Comparison of ENCODE assay signal across 9 cellular contexts in genomic region chr3:50303038-50303815, GRCh38. TPM values are rescaled to one million over a fixed set of nuclear protein-coding genes. Genes with fewer than 3 reads are reported as not detected.
DNase-seq lines count a peak whose midpoint lies in the region; ATAC-seq and TF ChIP-seq lines count a peak whose summit lies in the region.
"Had no signal": no experiment of that assay in that cellular context is flagged by ENCODE, and none has a peak within 500 bp of the region (broad histone marks: within the 10 kb centered on the region; RNA-seq: fewer than 3 reads in every experiment).

TSS of gene HYAL1 (minus strand) at chr3:50303574. CDS start at chr3:50302956, 618 bp downstream.

- no peak within 1 kb of the TSS for H3K27ac Mint-ChIP-seq in activated T-helper 1 cell treated with anti-CD3 and anti-CD28 coated beads, Interleukin-12 subunit alpha, Interleukin-12 subunit beta, Interleukin-2, Interleukin-4 antibody, amounts not matched to agents 30 ng/mL and 10 ng/mL and 1 ng/mL, durations not matched to agents 14 hours and 24 hours and 36 hours

- H3K27ac ChIP-seq in coronary artery (peak within 1 kb of the TSS; percentile 23 to 81), subcutaneous abdominal adipose tissue (ENCODE audit: low read depth, low read length) (peak within 1 kb of the TSS; percentile 57)

- ATAC-seq in left colon (peak; percentile 11), HG03095 (IDR thresholded peaks at IDR 0.05; ENCODE audit: unreplicated experiment) (no peak)

- no peaks in the 10 kb centered on the region for H3K9me3 ChIP-seq in subcutaneous abdominal adipose tissue (ENCODE audit: control insufficient read depth in 5 of 5, low read length in 5 of 5)

- peaks cover 14 to 46% (median 37%) of the 10 kb centered on the region in 5 donors for H3K4me1 ChIP-seq in subcutaneous abdominal adipose tissue (ENCODE audit: control insufficient read depth in 5 of 5, insufficient read depth in 5 of 5, low read length in 5 of 5)

- no peak for TF ChIP-seq CTCF in coronary artery (IDR thresholded peaks at IDR 0.05)

- H3K4me3 ChIP-seq in coronary artery: peak within 1 kb of the TSS; percentile 48
- peak within 1 kb of the TSS in 4 of 5 donors; percentile 38 to 51 (median 46) for H3K4me3 ChIP-seq in subcutaneous abdominal adipose tissue (ENCODE audit: low read depth in 1 of 5, low read length in 5 of 5)

- H3K9me3 Mint-ChIP-seq in activated T-helper 1 cell treated with anti-CD3 and anti-CD28 coated beads, Interleukin-12 subunit alpha, Interleukin-12 subunit beta, Interleukin-2, Interleukin-4 antibody, amounts not matched to agents 30 ng/mL and 10 ng/mL and 1 ng/mL, durations not matched to agents 14 hours and 24 hours and 36 hours: no peaks in the 10 kb centered on the region

- no peaks in the 10 kb centered on the region for H3K36me3 ChIP-seq in subcutaneous abdominal adipose tissue (ENCODE audit: control insufficient read depth in 5 of 5, insufficient read depth in 5 of 5, low read length in 5 of 5)

- H3K36me3 Mint-ChIP-seq in activated T-helper 1 cell treated with anti-CD3 and anti-CD28 coated beads, Interleukin-12 subunit alpha, Interleukin-12 subunit beta, Interleukin-2, Interleukin-4 antibody, amounts not matched to agents 30 ng/mL and 10 ng/mL and 1 ng/mL, durations not matched to agents 14 hours and 24 hours and 36 hours (ENCODE audit: low read depth): no peaks in the 10 kb centered on the region

- H3K4me3 Mint-ChIP-seq in activated T-helper 1 cell treated with anti-CD3 and anti-CD28 coated beads, Interleukin-12 subunit alpha, Interleukin-12 subunit beta, Interleukin-2, Interleukin-4 antibody, amounts not matched to agents 30 ng/mL and 10 ng/mL and 1 ng/mL, durations not matched to agents 14 hours and 24 hours and 36 hours: no peak within 1 kb of the TSS

- peak within 1 kb of the TSS in 2 of 5 donors; percentile 60 to 66 for H3K9ac ChIP-seq in subcutaneous abdominal adipose tissue (ENCODE audit: low read length in 5 of 5)

- no peaks in the 10 kb centered on the region for H3K27me3 ChIP-seq in subcutaneous abdominal adipose tissue (ENCODE audit: control insufficient read depth in 5 of 5, insufficient read depth in 4 of 5, low read length in 5 of 5)

- DNase-seq in NCI-H82 (lab: John Stamatoyannopoulos, UW) (peak; percentile 86), coronary artery (ENCODE audit: low spot score) (peak; percentile 82), left colon (peak; percentile 61 to 79), NCI-H526 (lab: John Stamatoyannopoulos, UW) (no peak)
- no peak for DNase-seq in activated T-helper 1 cell treated with anti-CD3 and anti-CD28 coated beads, Interleukin-12 subunit alpha, Interleukin-12 subunit beta, Interleukin-2, Interleukin-4 antibody, amounts not matched to agents 30 ng/mL and 10 ng/mL and 1 ng/mL, durations not matched to agents 14 hours and 24 hours and 36 hours (ENCODE audit: low spot score)
- DNase-seq in stimulated activated CD4-positive, alpha-beta T cell treated with anti-CD3 and anti-CD28 coated beads, Interleukin-1b, Interleukin-23, amount 100 ng/mL, for 48 hours: no peak
- DNase-seq: SIG-M5 had no signal

- intact Hi-C loops in left colon (cut with DNase I, micrococcal nuclease): no loop called here
- intact Hi-C loops in activated T-helper 1 cell treated with anti-CD3 and anti-CD28 coated beads, Interleukin-12 subunit alpha, Interleukin-12 subunit beta, Interleukin-2, Interleukin-4 antibody, amounts not matched to agents 30 ng/mL and 10 ng/mL and 1 ng/mL, durations not matched to agents 14 hours and 24 hours and 36 hours (cut with micrococcal nuclease): no loop called here

- H3K4me1 Mint-ChIP-seq in activated T-helper 1 cell treated with anti-CD3 and anti-CD28 coated beads, Interleukin-12 subunit alpha, Interleukin-12 subunit beta, Interleukin-2, Interleukin-4 antibody, amounts not matched to agents 30 ng/mL and 10 ng/mL and 1 ng/mL, durations not matched to agents 14 hours and 24 hours and 36 hours (ENCODE audit: low read depth): peaks cover 11% of the 10 kb centered on the region

- peaks cover 1% of the 10 kb centered on the region for H3K27me3 Mint-ChIP-seq in activated T-helper 1 cell treated with anti-CD3 and anti-CD28 coated beads, Interleukin-12 subunit alpha, Interleukin-12 subunit beta, Interleukin-2, Interleukin-4 antibody, amounts not matched to agents 30 ng/mL and 10 ng/mL and 1 ng/mL, durations not matched to agents 14 hours and 24 hours and 36 hours (ENCODE audit: insufficient read depth)

RNA-seq across cellular contexts. Expression of gene HYAL1, which starts in this region (rescaled TPM):
- total RNA-seq in left colon: 10 to 100 TPM in 1 of 2 donors, 1 to 10 TPM in 1; 6.9 to 16.4 TPM
- 0.12 and 0.36 TPM in 2 replicates for total RNA-seq in activated T-helper 1 cell treated with anti-CD3 and anti-CD28 coated beads, Interleukin-12 subunit alpha, Interleukin-12 subunit beta, Interleukin-2, Interleukin-4 antibody, amounts not matched to agents 30 ng/mL and 10 ng/mL and 1 ng/mL, durations not matched to agents 14 hours and 24 hours and 36 hours

Comparison
In these comparisons a context has a peak if more than half of its experiments do, and no peak if none do; other contexts are left out.
1. DNase-seq: peak in NCI-H82 (single experiment), coronary artery (single experiment) and left colon (2 of 2); none in activated T-helper 1 cell treated with anti-CD3 and anti-CD28 coated beads, Interleukin-12 subunit alpha, Interleukin-12 subunit beta, Interleukin-2, Interleukin-4 antibody, amounts not matched to agents 30 ng/mL and 10 ng/mL and 1 ng/mL, durations not matched to agents 14 hours and 24 hours and 36 hours (single experiment), stimulated activated CD4-positive, alpha-beta T cell treated with anti-CD3 and anti-CD28 coated beads, Interleukin-1b, Interleukin-23, amount 100 ng/mL, for 48 hours (single experiment) and NCI-H526 (0 of 2).